3 cellular contexts compared by ENCODE assay signal in the genomic region with DNA sequence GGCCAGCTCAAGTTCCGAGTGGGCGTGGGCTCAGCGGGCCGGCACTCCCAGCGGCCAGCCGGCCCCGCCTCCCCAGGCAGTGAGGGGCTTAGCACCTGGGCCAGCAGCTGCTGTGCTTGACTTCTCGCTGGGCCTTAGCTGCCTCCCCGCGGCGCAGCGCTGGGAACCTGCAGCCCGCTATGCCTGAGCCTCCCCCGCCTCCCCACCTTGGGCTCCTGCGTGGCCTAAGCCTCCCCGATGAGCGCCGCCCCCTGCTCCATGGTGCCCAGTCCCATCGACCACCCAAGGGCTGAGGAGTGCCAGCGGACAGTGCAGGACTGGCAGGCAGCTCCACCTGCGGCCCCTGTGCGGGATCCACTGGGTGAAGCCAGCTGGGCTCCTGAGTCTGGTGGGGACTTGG. TPM values are rescaled to one million over a fixed set of nuclear protein-coding genes. Genes with fewer than 3 reads are reported as not detected.
"Had no signal": no experiment of that assay in that cellular context is flagged by ENCODE, and none has a peak within 500 bp of the region (broad histone marks: within the 10 kb centered on the region; RNA-seq: fewer than 3 reads in every experiment).

No MANE protein-coding gene starts in this region.

RNA-seq across cellular contexts. Expression of gene THSD7B, which starts 6.8 kb away (rescaled TPM):
- total RNA-seq: PC-9, SK-MEL-5 had no signal
- polyA plus RNA-seq: SK-N-SH had no signal
